ENCODE assay signal across 15 cellular contexts in the genomic region with DNA sequence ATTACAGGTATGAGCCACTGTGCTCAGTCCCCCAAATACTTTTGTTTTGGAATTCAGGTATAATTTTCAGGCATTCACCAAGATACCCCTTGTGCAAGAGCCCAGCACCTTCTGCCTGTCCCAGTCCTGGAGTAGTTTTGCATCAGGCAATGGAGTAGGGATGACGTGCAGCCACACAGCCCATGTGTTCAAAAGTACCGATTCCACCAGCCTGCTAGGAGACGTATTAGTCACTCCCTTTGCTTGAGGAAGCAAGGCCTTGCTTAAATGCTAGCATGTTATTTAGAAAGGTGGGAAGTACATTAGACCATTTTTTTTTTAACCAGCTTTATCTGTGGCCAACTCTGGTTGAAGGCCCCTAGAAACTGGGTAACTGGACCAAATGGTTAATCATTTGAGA. TPM values are rescaled to one million over a fixed set of nuclear protein-coding genes. Genes with fewer than 3 reads are reported as not detected.
A peak's percentile ranks its signal among the peaks of the same experiment; 100 is the strongest.
DNase-seq lines count a peak whose midpoint lies in the region; ATAC-seq and TF ChIP-seq lines count a peak whose summit lies in the region.
"Had no signal": no experiment of that assay in that cellular context is flagged by ENCODE, and none has a peak within 500 bp of the region (broad histone marks: within the 10 kb centered on the region; RNA-seq: fewer than 3 reads in every experiment).

No MANE protein-coding gene starts in this region.

- H3K9ac ChIP-seq in adipocyte (ENCODE audit: low read length), result peak overlapping the region; percentile 6

- DNase-seq in activated naive CD8-positive, alpha-beta T cell treated with anti-CD3 and anti-CD28 coated beads, Interleukin-2, amount 50 U/mL, for 24 hours, result no peak
- DNase-seq in activated naive CD8-positive, alpha-beta T cell treated with anti-CD3 and anti-CD28 coated beads for 36 hours, result no peak
- DNase-seq in adipocyte (ENCODE audit: low read depth) (no peak), foreskin fibroblast (peak; percentile 43 to 54), foreskin keratinocyte (no peak), NCI-H2196 treated with DMSO at 0.1 percent for 48 hours (lab: John Stamatoyannopoulos, UW; ENCODE audit: unreplicated experiment) (no peak), heart right ventricle (no peak)
- DNase-seq in activated naive CD4-positive, alpha-beta T cell (lab: John Stamatoyannopoulos, UW), result no peak
- DNase-seq: 8988T; AML-193; Caco-2; CD4-positive, alpha-beta T cell; H9 had no signal

- peak; percentile 20 for ATAC-seq in activated naive CD8-positive, alpha-beta T cell treated with anti-CD3 and anti-CD28 coated beads, Interleukin-2, amount 50 U/mL, for 24 hours
- ATAC-seq in foreskin keratinocyte, result no peak
- ATAC-seq in heart right ventricle, result no peak
- ATAC-seq: HepG2 had no signal

- H3K27ac Mint-ChIP-seq in activated naive CD8-positive, alpha-beta T cell treated with anti-CD3 and anti-CD28 coated beads, Interleukin-2, amount 50 U/mL, for 24 hours, result no peak overlapping the region
- no peak overlapping the region for H3K27ac Mint-ChIP-seq in activated naive CD8-positive, alpha-beta T cell treated with anti-CD3 and anti-CD28 coated beads for 36 hours
- H3K27ac Mint-ChIP-seq: CD4-positive, alpha-beta T cell; H9 had no signal

- TF ChIP-seq CTCF in foreskin fibroblast (IDR thresholded peaks at IDR 0.05; ENCODE audit: low read depth, low read length), result no peak
- no peak for TF ChIP-seq CTCF in foreskin keratinocyte (conservative IDR thresholded peaks at IDR 0.05)
- no peak for TF ChIP-seq CTCF in heart right ventricle (IDR thresholded peaks at IDR 0.05)

- H3K27ac ChIP-seq in foreskin keratinocyte (no peak overlapping the region), heart right ventricle (no peak overlapping the region)
- H3K27ac ChIP-seq: C4-2B had no signal

- H3K9me3 ChIP-seq in adipocyte (ENCODE audit: control insufficient read depth, low read length) (no peaks in the 10 kb centered on the region), heart right ventricle (no peaks in the 10 kb centered on the region)
- H3K9me3 ChIP-seq: Caco-2 had no signal

- H3K4me1 Mint-ChIP-seq in activated naive CD8-positive, alpha-beta T cell treated with anti-CD3 and anti-CD28 coated beads, Interleukin-2, amount 50 U/mL, for 24 hours, result peaks cover 1% of the 10 kb centered on the region
- no peaks in the 10 kb centered on the region for H3K4me1 Mint-ChIP-seq in activated naive CD8-positive, alpha-beta T cell treated with anti-CD3 and anti-CD28 coated beads for 36 hours
- H3K4me1 Mint-ChIP-seq: H9 had no signal

- H3K27me3 Mint-ChIP-seq in activated naive CD8-positive, alpha-beta T cell treated with anti-CD3 and anti-CD28 coated beads, Interleukin-2, amount 50 U/mL, for 24 hours, result no peaks in the 10 kb centered on the region
- no peaks in the 10 kb centered on the region for H3K27me3 Mint-ChIP-seq in activated naive CD8-positive, alpha-beta T cell treated with anti-CD3 and anti-CD28 coated beads for 36 hours
- H3K27me3 Mint-ChIP-seq: CD4-positive, alpha-beta T cell had no signal

- H3K27me3 ChIP-seq in adipocyte (replicated peaks; ENCODE audit: control insufficient read depth, insufficient read depth, low read length) (no peaks in the 10 kb centered on the region), foreskin keratinocyte (peaks cover 2% of the 10 kb centered on the region), heart right ventricle (no peaks in the 10 kb centered on the region)

- intact Hi-C loops in heart right ventricle (cut with DNase I), result loop anchor here in 9 of 10 donors (5.0 to 10.0 kb wide), 8 partner anchors 93 to 332 kb away; a partner anchor contains a TSS

- no peaks in the 10 kb centered on the region for H3K36me3 ChIP-seq in adipocyte (ENCODE audit: control insufficient read depth, insufficient read depth, low read length, severe bottlenecking)
- peaks cover 0 to 26% (median 0%) of the 10 kb centered on the region in 9 donors for H3K36me3 ChIP-seq in heart right ventricle

- H3K9me3 Mint-ChIP-seq in activated naive CD8-positive, alpha-beta T cell treated with anti-CD3 and anti-CD28 coated beads, Interleukin-2, amount 50 U/mL, for 24 hours, result no peaks in the 10 kb centered on the region
- no peaks in the 10 kb centered on the region for H3K9me3 Mint-ChIP-seq in activated naive CD8-positive, alpha-beta T cell treated with anti-CD3 and anti-CD28 coated beads for 36 hours
- H3K9me3 Mint-ChIP-seq: CD4-positive, alpha-beta T cell; H9 had no signal

- 87 to 96% methylated on average over 3 of the region's 3 CpGs for WGBS in heart right ventricle, 2 donors

- H3K4me3 ChIP-seq in adipocyte (ENCODE audit: low read length) (no peak overlapping the region), foreskin fibroblast (ENCODE audit: low read depth in 1 of 2, low read length in 2 of 2) (no peak overlapping the region), heart right ventricle (no peak overlapping the region)

- peaks cover 32% of the 10 kb centered on the region for H3K4me1 ChIP-seq in adipocyte (ENCODE audit: control insufficient read depth, insufficient read depth, low read length)
- no peaks in the 10 kb centered on the region for H3K4me1 ChIP-seq in foreskin keratinocyte
- peaks cover 0 to 45% (median 17%) of the 10 kb centered on the region in 9 donors for H3K4me1 ChIP-seq in heart right ventricle

- H3K36me3 Mint-ChIP-seq in activated naive CD8-positive, alpha-beta T cell treated with anti-CD3 and anti-CD28 coated beads, Interleukin-2, amount 50 U/mL, for 24 hours (ENCODE audit: low read depth), result no peaks in the 10 kb centered on the region
- H3K36me3 Mint-ChIP-seq in activated naive CD8-positive, alpha-beta T cell treated with anti-CD3 and anti-CD28 coated beads for 36 hours, result no peaks in the 10 kb centered on the region

- no peak overlapping the region for H3K4me3 Mint-ChIP-seq in activated naive CD8-positive, alpha-beta T cell treated with anti-CD3 and anti-CD28 coated beads, Interleukin-2, amount 50 U/mL, for 24 hours
- no peak overlapping the region for H3K4me3 Mint-ChIP-seq in activated naive CD8-positive, alpha-beta T cell treated with anti-CD3 and anti-CD28 coated beads for 36 hours
- H3K4me3 Mint-ChIP-seq: CD4-positive, alpha-beta T cell; H9 had no signal

RNA-seq across cellular contexts. Expression of a gene that starts 15.0 kb away (rescaled TPM):
- under 1 TPM; 0.50 to 0.56 TPM for total RNA-seq in activated naive CD8-positive, alpha-beta T cell treated with anti-CD3 and anti-CD28 coated beads for 36 hours
- total RNA-seq in foreskin keratinocyte, result not detected in 2 replicates
- not detected in 2 replicates for polyA plus RNA-seq in foreskin keratinocyte
- total RNA-seq in heart right ventricle, result 100 to 1,000 TPM in 2 of 10 donors, 10 to 100 TPM in 8; 51.2 to 106 (median 71.7) TPM
- polyA plus RNA-seq in heart right ventricle, result 10 to 100 TPM in 1 of 2 donors, 1 to 10 TPM in 1; 9.6 to 56.5 TPM
- total RNA-seq: CD4-positive, alpha-beta T cell had no signal

RNA-seq across cellular contexts. Expression of a gene that starts 53.6 kb away (rescaled TPM):
- total RNA-seq in activated naive CD8-positive, alpha-beta T cell treated with anti-CD3 and anti-CD28 coated beads for 36 hours, result 10 to 100 TPM; 12.0 to 13.0 TPM
- total RNA-seq in foreskin keratinocyte (15.7 and 18.0 TPM in 2 replicates), heart right ventricle (10 to 100 TPM; 13.9 to 22.4 (median 16.3) TPM)
- polyA plus RNA-seq in foreskin keratinocyte (8.9 and 9.4 TPM in 2 replicates), heart right ventricle (1 to 10 TPM; 9.8 TPM)

Comparison
In these comparisons a context has a peak if more than half of its experiments do, and no peak if none do; other contexts are left out.
1. DNase-seq: peak in foreskin fibroblast (2 of 2); none in activated naive CD8-positive, alpha-beta T cell treated with anti-CD3 and anti-CD28 coated beads, Interleukin-2, amount 50 U/mL, for 24 hours (single experiment), activated naive CD8-positive, alpha-beta T cell treated with anti-CD3 and anti-CD28 coated beads for 36 hours (single experiment), adipocyte (single experiment), foreskin keratinocyte (0 of 2), activated naive CD4-positive, alpha-beta T cell (0 of 4), NCI-H2196 treated with DMSO at 0.1 percent for 48 hours (single experiment) and heart right ventricle (0 of 2).
2. RNA of a gene that starts 15.0 kb away (total RNA-seq): 51.2 to 106 TPM in heart right ventricle; 0.50 to 0.56 TPM in activated naive CD8-positive, alpha-beta T cell treated with anti-CD3 and anti-CD28 coated beads for 36 hours and not detected in foreskin keratinocyte; every median in the first group is over 10 times any median in the second.